In genomic region chr17:45048795-45049563, GRCh38 we compare ENCODE assay signal across 9 cellular contexts. TPM values are rescaled to one million over a fixed set of nuclear protein-coding genes. Genes with fewer than 3 reads are reported as not detected.
DNase-seq lines count a peak whose midpoint lies in the region; ATAC-seq, FAIRE-seq and TF ChIP-seq lines count a peak whose summit lies in the region.
"Had no signal": no experiment of that assay in that cellular context is flagged by ENCODE, and none has a peak within 500 bp of the region (broad histone marks: within the 10 kb centered on the region; RNA-seq: fewer than 3 reads in every experiment).

No MANE protein-coding gene starts in this region.

- CTCF ChIA-PET in BJ (lab: Yijun Ruan, JAX) = interaction anchor here (0.6 to 2.0 kb wide), 10 partner anchors 9 to 129 kb away, joined by 3 to 6 read pairs (median 3); no protein-coding TSS in a partner anchor

- no peaks in the 10 kb centered on the region for H3K36me3 ChIP-seq in BJ (ENCODE audit: control insufficient read depth, insufficient read depth, low read length)
- H3K36me3 ChIP-seq in kidney (ENCODE audit: control insufficient read depth in 1 of 2, insufficient read depth in 2 of 2, low read length in 2 of 2) = no peaks in the 10 kb centered on the region

- peak overlapping the region; percentile 28 for H3K27ac Mint-ChIP-seq in activated T-helper 2 cell treated with anti-CD3 and anti-CD28 coated beads, Interferon-gamma antibody, Interleukin-2, Interleukin-4, amounts not matched to agents 10 μg/mL and 5 μg/mL and 100 μg/mL, durations not matched to agents 14 hours and 24 hours and 36 hours

- H3K27ac ChIP-seq in kidney (ENCODE audit: low read depth in 2 of 2, low read length in 2 of 2) = no peak overlapping the region

- H3K9me3 Mint-ChIP-seq in activated T-helper 2 cell treated with anti-CD3 and anti-CD28 coated beads, Interferon-gamma antibody, Interleukin-2, Interleukin-4, amounts not matched to agents 10 μg/mL and 5 μg/mL and 100 μg/mL, durations not matched to agents 14 hours and 24 hours and 36 hours = no peaks in the 10 kb centered on the region

- peaks cover 5 to 8% of the 10 kb centered on the region in 2 donors for H3K4me1 ChIP-seq in kidney (ENCODE audit: control insufficient read depth in 1 of 2, insufficient read depth in 1 of 2, low read depth in 1 of 2, low read length in 2 of 2)

- no peak overlapping the region for H3K9ac ChIP-seq in kidney (ENCODE audit: low read length in 2 of 2)

- peaks cover 33% of the 10 kb centered on the region for H3K4me1 Mint-ChIP-seq in activated T-helper 2 cell treated with anti-CD3 and anti-CD28 coated beads, Interferon-gamma antibody, Interleukin-2, Interleukin-4, amounts not matched to agents 10 μg/mL and 5 μg/mL and 100 μg/mL, durations not matched to agents 14 hours and 24 hours and 36 hours (ENCODE audit: low read depth)

- ATAC-seq in HG03108 (IDR thresholded peaks at IDR 0.05; ENCODE audit: unreplicated experiment) = no peak
- ATAC-seq in HG02571 (IDR thresholded peaks at IDR 0.05; ENCODE audit: unreplicated experiment) = no peak
- ATAC-seq: Panc1 had no signal

- peak overlapping the region; percentile 42 for H3K4me3 Mint-ChIP-seq in activated T-helper 2 cell treated with anti-CD3 and anti-CD28 coated beads, Interferon-gamma antibody, Interleukin-2, Interleukin-4, amounts not matched to agents 10 μg/mL and 5 μg/mL and 100 μg/mL, durations not matched to agents 14 hours and 24 hours and 36 hours (ENCODE audit: low read depth)

- peaks cover 18% of the 10 kb centered on the region for H3K36me3 Mint-ChIP-seq in activated T-helper 2 cell treated with anti-CD3 and anti-CD28 coated beads, Interferon-gamma antibody, Interleukin-2, Interleukin-4, amounts not matched to agents 10 μg/mL and 5 μg/mL and 100 μg/mL, durations not matched to agents 14 hours and 24 hours and 36 hours (ENCODE audit: low read depth)

- in situ Hi-C loops in GM13976 (cut with MboI; ENCODE audit: low sequenced_read_pairs, unreplicated experiment) = no loop called here

- POLR2A ChIA-PET in BJ (lab: Charles Lee) = interaction anchor here (0.6 kb wide), 2 partner anchors 12 to 80 kb away, joined by 4 to 5 read pairs; partner anchors contain the start of gene NMT1

- H3K27me3 ChIP-seq in BJ (ENCODE audit: control insufficient read depth, insufficient read depth, low read length) = no peaks in the 10 kb centered on the region

- no peak for FAIRE-seq in kidney (lab: Jason Lieb, UNC)

- intact Hi-C loops in activated T-helper 2 cell treated with anti-CD3 and anti-CD28 coated beads, Interferon-gamma antibody, Interleukin-2, Interleukin-4, amounts not matched to agents 10 μg/mL and 5 μg/mL and 100 μg/mL, durations not matched to agents 14 hours and 24 hours and 36 hours (cut with micrococcal nuclease) = no loop called here
- intact Hi-C loops in kidney (cut with DNase I) = no loop called here

- no peaks in the 10 kb centered on the region for H3K27me3 Mint-ChIP-seq in activated T-helper 2 cell treated with anti-CD3 and anti-CD28 coated beads, Interferon-gamma antibody, Interleukin-2, Interleukin-4, amounts not matched to agents 10 μg/mL and 5 μg/mL and 100 μg/mL, durations not matched to agents 14 hours and 24 hours and 36 hours (ENCODE audit: low read depth)

- no peak overlapping the region for H3K4me3 ChIP-seq in BJ (ENCODE audit: low read depth, low read length)
- H3K4me3 ChIP-seq in kidney (ENCODE audit: low read length in 2 of 2) = no peak overlapping the region

- H3K9me3 ChIP-seq in kidney (ENCODE audit: control insufficient read depth in 1 of 2, low read length in 2 of 2) = no peaks in the 10 kb centered on the region

- no peak for DNase-seq in BJ (ENCODE audit: low read depth)
- DNase-seq in GM13976 (ENCODE audit: low spot score) = no peak
- no peak for DNase-seq in activated T-helper 2 cell treated with anti-CD3 and anti-CD28 coated beads, Interferon-gamma antibody, Interleukin-2, Interleukin-4, amounts not matched to agents 10 μg/mL and 5 μg/mL and 100 μg/mL, durations not matched to agents 14 hours and 24 hours and 36 hours (ENCODE audit: low spot score)
- DNase-seq in kidney = no peak
- no peak for DNase-seq in NCI-H2171 treated with DMSO at 0.1 percent for 48 hours (lab: John Stamatoyannopoulos, UW)
- DNase-seq in COR-L47 (lab: John Stamatoyannopoulos, UW) = no peak

- TF ChIP-seq CTCF in BJ (IDR thresholded peaks at IDR 0.05; ENCODE audit: insufficient read depth, low read depth, low read length) (peak; percentile 22; the same call in 1 of the 2 replicates), GM13976 (IDR thresholded peaks at IDR 0.05; ENCODE audit: borderline replicate concordance, control extremely low read depth, extremely low read depth, insufficient read depth, missing control alignments) (peak; percentile 5), kidney (IDR thresholded peaks at IDR 0.05; ENCODE audit: borderline replicate concordance, extremely low read depth, insufficient read depth) (peak; percentile 6)

RNA-seq across cellular contexts. Expression of gene DCAKD, which starts 2.5 kb away (rescaled TPM):
- 25.4 and 44.2 TPM in 2 replicates for polyA plus RNA-seq in BJ (2011; rRNA removed)
- polyA minus RNA-seq in BJ (2011; rRNA and poly(A)+ RNA removed) = 41.9 and 63.6 TPM in 2 replicates
- 30.0 and 31.0 TPM in 2 replicates for total RNA-seq in activated T-helper 2 cell treated with anti-CD3 and anti-CD28 coated beads, Interferon-gamma antibody, Interleukin-2, Interleukin-4, amounts not matched to agents 10 μg/mL and 5 μg/mL and 100 μg/mL, durations not matched to agents 14 hours and 24 hours and 36 hours
- total RNA-seq in kidney = 34.9 TPM
- polyA plus RNA-seq in kidney (ENCODE audit: insufficient read depth, low read depth, low replicate concordance) = 27.5 TPM

RNA-seq across cellular contexts. Expression of gene NMT1, which starts 12.1 kb away (rescaled TPM):
- polyA plus RNA-seq in BJ (2011; rRNA removed) (48.1 and 62.5 TPM in 2 replicates), kidney (ENCODE audit: insufficient read depth, low read depth, low replicate concordance) (72.3 TPM)
- 52.8 and 163 TPM in 2 replicates for polyA minus RNA-seq in BJ (2011; rRNA and poly(A)+ RNA removed)
- 165 and 173 TPM in 2 replicates for total RNA-seq in activated T-helper 2 cell treated with anti-CD3 and anti-CD28 coated beads, Interferon-gamma antibody, Interleukin-2, Interleukin-4, amounts not matched to agents 10 μg/mL and 5 μg/mL and 100 μg/mL, durations not matched to agents 14 hours and 24 hours and 36 hours
- 98.5 TPM for total RNA-seq in kidney
